26 cellular contexts compared by ENCODE assay signal in genomic region chr1:118991448-118991847, GRCh38. TPM values are rescaled to one million over a fixed set of nuclear protein-coding genes. Genes with fewer than 3 reads are reported as not detected.
"Had no signal": no experiment of that assay in that cellular context is flagged by ENCODE, and none has a peak within 500 bp of the region (broad histone marks: within the 10 kb centered on the region; RNA-seq: fewer than 3 reads in every experiment).

No MANE protein-coding gene starts in this region.

- DNase-seq: activated CD4-positive, alpha-beta memory T cell treated with anti-CD3 and anti-CD28 coated beads, Interleukin-2, amount 10 ng/mL, durations not matched to agents 7 days and 5 days; activated CD4-positive, alpha-beta T cell treated with anti-CD3 and anti-CD28 coated beads, Interleukin-2, amount 10 ng/mL, durations not matched to agents 7 days and 5 days; activated CD4-positive, CD25-positive, alpha-beta regulatory T cell treated with anti-CD3 and anti-CD28 coated beads, Interleukin-2, amount 50 U/mL, for 72 hours; activated effector memory CD4-positive, alpha-beta T cell treated with Interleukin-2 at 50 U/mL for 16 hours; activated naive CD4-positive, alpha-beta T cell treated with Interleukin-2 at 50 U/mL for 16 hours; activated naive CD8-positive, alpha-beta T cell treated with anti-CD3 and anti-CD28 coated beads, Interleukin-2, amount 50 U/mL, for 24 hours; amygdala; caudate nucleus; cortex of kidney; effector memory CD8-positive, alpha-beta T cell; kidney glomerular epithelial cell; left ventricle myocardium inferior; nephron progenitor cell; right lobe of liver; stimulated activated CD4-positive, alpha-beta T cell treated with anti-CD3 and anti-CD28 coated beads, Interleukin-12 subunit alpha, Interleukin-12 subunit beta, amount 100 ng/mL, for 4 hours; stimulated activated CD4-positive, alpha-beta T cell treated with anti-CD3 and anti-CD28 coated beads, Interleukin-4, amount 100 ng/mL, for 1 hour; stomach; T-helper 9 cell; thyroid gland; upper lobe of right lung; WERI-Rb-1 had no signal

- H3K9me3 Mint-ChIP-seq: activated CD4-positive, alpha-beta memory T cell treated with anti-CD3 and anti-CD28 coated beads, Interleukin-2, amount 10 ng/mL, durations not matched to agents 7 days and 5 days had no signal

- ATAC-seq: activated naive CD8-positive, alpha-beta T cell treated with anti-CD3 and anti-CD28 coated beads, Interleukin-2, amount 50 U/mL, for 24 hours; effector memory CD8-positive, alpha-beta T cell; gastroesophageal sphincter; right lobe of liver; upper lobe of right lung had no signal

- H3K27ac Mint-ChIP-seq: activated CD4-positive, alpha-beta memory T cell treated with anti-CD3 and anti-CD28 coated beads, Interleukin-2, amount 10 ng/mL, durations not matched to agents 7 days and 5 days; effector memory CD8-positive, alpha-beta T cell; nephron progenitor cell had no signal

- H3K4me3 Mint-ChIP-seq: activated CD4-positive, alpha-beta memory T cell treated with anti-CD3 and anti-CD28 coated beads, Interleukin-2, amount 10 ng/mL, durations not matched to agents 7 days and 5 days; activated CD4-positive, alpha-beta T cell treated with anti-CD3 and anti-CD28 coated beads, Interleukin-2, amount 10 ng/mL, durations not matched to agents 7 days and 5 days; activated naive CD8-positive, alpha-beta T cell treated with anti-CD3 and anti-CD28 coated beads, Interleukin-2, amount 50 U/mL, for 24 hours; effector memory CD8-positive, alpha-beta T cell had no signal

- H3K4me3 ChIP-seq: gastroesophageal sphincter, hepatocyte, left ventricle myocardium inferior, right lobe of liver, skin epidermis, stomach, thyroid gland, upper lobe of right lung had no signal

RNA-seq across cellular contexts. Expression of gene TBX15, which starts 3.3 kb away (rescaled TPM):
- total RNA-seq: activated CD4-positive, alpha-beta memory T cell treated with anti-CD3 and anti-CD28 coated beads, Interleukin-2, amount 10 ng/mL, durations not matched to agents 7 days and 5 days; activated CD4-positive, alpha-beta T cell treated with anti-CD3 and anti-CD28 coated beads, Interleukin-2, amount 10 ng/mL, durations not matched to agents 7 days and 5 days; endothelial cell of umbilical vein; T-helper 1 cell treated with Interleukin-12 subunit alpha and Interleukin-12 subunit beta and Interleukin-4 antibody, amounts not matched to agents 30 ng/mL and 1 ng/mL, for 36 hours had no signal
